Comparison of ENCODE assay signal across 9 cellular contexts in genomic region chr12:46260913-46261476, GRCh38. TPM values are rescaled to one million over a fixed set of nuclear protein-coding genes. Genes with fewer than 3 reads are reported as not detected.
DNase-seq lines count a peak whose midpoint lies in the region; FAIRE-seq and TF ChIP-seq lines count a peak whose summit lies in the region.
"Had no signal": no experiment of that assay in that cellular context is flagged by ENCODE, and none has a peak within 500 bp of the region (broad histone marks: within the 10 kb centered on the region; RNA-seq: fewer than 3 reads in every experiment).

No MANE protein-coding gene starts in this region.

- TF ChIP-seq POLR2A in H1 (IDR thresholded peaks at IDR 0.05; ENCODE audit: control extremely low read depth in 1 of 2, low read depth in 2 of 2, low read length in 2 of 2): no peak

- WGBS in GM23248 (ENCODE audit: low coverage in 1 of 2, low lambda C conversion rate in 2 of 2, missing lambda C conversion rate in 2 of 2), 2 experiments: 93 to 94% methylated on average over 2 of the region's 2 CpGs
- WGBS in H1 (ENCODE audit: extremely low coverage in 1 of 2, insufficient coverage in 1 of 2, insufficient read length in 1 of 2, insufficient replicate concordance in 2 of 2, low coverage in 1 of 2, low lambda C conversion rate in 2 of 2, missing lambda C conversion rate in 1 of 2), 2 experiments: 22% methylated on average over 2 of the region's 2 CpGs; no CpG with 5 or more reads in 1 of the 2 experiments

- POLR2A ChIA-PET in H1 (lab: Charles Lee; ENCODE audit: partially characterized antibody): interaction anchor here (0.8 to 11.4 kb wide), 8 partner anchors 9 to 106 kb away, joined by 3 to 198 read pairs (median 4); partner anchors contain the start of gene SLC38A1

- no peaks in the 10 kb centered on the region for H3K27me3 ChIP-seq in GM23248 (replicated peaks; ENCODE audit: insufficient read depth)
- no peaks in the 10 kb centered on the region for H3K27me3 ChIP-seq in H1 (replicated peaks in 1 of 4; ENCODE audit: control insufficient read depth in 3 of 4, extremely low read depth in 1 of 4, insufficient read depth in 3 of 4, low read length in 3 of 4)
- no peaks in the 10 kb centered on the region for H3K27me3 ChIP-seq in parathyroid adenoma (ENCODE audit: control insufficient read depth, insufficient read depth, low read length)

- H3K18ac ChIP-seq in H1 (ENCODE audit: extremely low read depth, low read length): no peak overlapping the region

- FAIRE-seq in H1 (lab: Jason Lieb, UNC): no peak

- H3K79me2 ChIP-seq in GM23248 (ENCODE audit: insufficient read depth) (peaks cover 100% of the 10 kb centered on the region), H1 (ENCODE audit: control insufficient read depth in 1 of 2, insufficient read depth in 2 of 2, low read length in 2 of 2) (peaks cover 88 to 100% of the 10 kb centered on the region in 2 experiments), parathyroid adenoma (peaks cover 39% of the 10 kb centered on the region)

- H3K23ac ChIP-seq in H1 (ENCODE audit: insufficient read length): no peak overlapping the region

- H3K36me3 ChIP-seq in GM23248 (ENCODE audit: low read depth) (no peaks in the 10 kb centered on the region), H1 (ENCODE audit: control insufficient read depth in 2 of 4, insufficient read depth in 4 of 4, low read length in 3 of 4) (peaks cover 0 to 3% (median 0%) of the 10 kb centered on the region in 4 experiments; a peak in 3 of 8 replicates), parathyroid adenoma (ENCODE audit: control insufficient read depth, insufficient read depth, low read length) (no peaks in the 10 kb centered on the region)

- no peak overlapping the region for H3K9ac ChIP-seq in GM23248
- peak overlapping the region in 1 of 4 experiments; percentile 19; a peak in 1 of 7 replicates for H3K9ac ChIP-seq in H1 (replicated peaks in 1 of 4; ENCODE audit: extremely low read depth in 1 of 4, low read depth in 3 of 4, low read length in 3 of 4)
- no peak overlapping the region for H3K9ac ChIP-seq in parathyroid adenoma

- 0 out of 2 replicates have a peak overlapping the region, but pooled peaks have one; percentile 71 for H2BK5ac ChIP-seq in H1 (ENCODE audit: low read depth, low read length)

- peaks cover 61% of the 10 kb centered on the region for H3K4me1 ChIP-seq in GM23248 (ENCODE audit: insufficient read depth)
- peaks cover 16 to 39% (median 34%) of the 10 kb centered on the region in 4 experiments for H3K4me1 ChIP-seq in H1 (replicated peaks in 1 of 4; ENCODE audit: control insufficient read depth in 3 of 4, insufficient read depth in 4 of 4, low read length in 3 of 4)
- H3K4me1 ChIP-seq in parathyroid adenoma: peaks cover 44% of the 10 kb centered on the region

- H4K8ac ChIP-seq in H1 (ENCODE audit: extremely low read depth, insufficient read depth, low read length): no peak overlapping the region

- H3K56ac ChIP-seq in H1 (replicated peaks; ENCODE audit: insufficient read length, low read depth, low read length): no peak overlapping the region

- H3K27ac ChIP-seq in GM23248: peak overlapping the region; percentile 40; the same call in 1 of the 2 replicates
- peak overlapping the region; percentile 20; the same call in 1 of the 2 replicates for H3K27ac ChIP-seq in H1 (ENCODE audit: low read depth, low read length)
- H3K27ac ChIP-seq in parathyroid adenoma: peak overlapping the region; percentile 86

- TF ChIP-seq EP300 in Ishikawa (IDR thresholded peaks at IDR 0.05; ENCODE audit: borderline replicate concordance) (peak; percentile 64; the same call in 1 of the 2 replicates), H1 (IDR thresholded peaks at IDR 0.05; ENCODE audit: borderline replicate concordance in 1 of 2, low read depth in 2 of 2, low read length in 2 of 2) (no peak)

- no peak overlapping the region for H2BK20ac ChIP-seq in H1 (ENCODE audit: low read length)

- no peaks in the 10 kb centered on the region for H3K9me2 ChIP-seq in GM23248 (ENCODE audit: insufficient read depth)

- H3K14ac ChIP-seq in H1 (ENCODE audit: insufficient read length): no peak overlapping the region

- in situ Hi-C loops in GM23248 (cut with MboI): no loop called here

- peak overlapping the region; percentile 64; the same call in 1 of the 2 replicates for H2BK12ac ChIP-seq in H1 (ENCODE audit: low read depth, low read length)

- no peaks in the 10 kb centered on the region for H3K9me3 ChIP-seq in GM23248 (ENCODE audit: low read depth)
- no peaks in the 10 kb centered on the region for H3K9me3 ChIP-seq in H1 (ENCODE audit: insufficient read depth in 2 of 2, low read depth in 1 of 2, low read length in 1 of 2)
- H3K9me3 ChIP-seq in parathyroid adenoma (ENCODE audit: control insufficient read depth, low read length): no peaks in the 10 kb centered on the region

- no peak overlapping the region for H4K91ac ChIP-seq in H1 (replicated peaks; ENCODE audit: insufficient read length, low read length)

- H4K20me1 ChIP-seq in GM23248 (ENCODE audit: insufficient read depth): peaks cover 13% of the 10 kb centered on the region; the same call in 1 of the 2 replicates
- H4K20me1 ChIP-seq in H1 (replicated peaks in 1 of 2; ENCODE audit: control insufficient read depth in 1 of 2, insufficient read depth in 2 of 2, low read length in 2 of 2): peaks cover 39 to 44% of the 10 kb centered on the region in 2 experiments

- no peak overlapping the region for H4K5ac ChIP-seq in H1 (ENCODE audit: insufficient read length, low read depth, low read length)

- H3K4me3 ChIP-seq in GM23248 (no peak overlapping the region), H1 (ENCODE audit: extremely low read depth in 1 of 4, insufficient read depth in 2 of 4, low read depth in 3 of 4, low read length in 4 of 4) (peak overlapping the region in 1 of 4 experiments; percentile 41; a peak in 2 of 8 replicates), parathyroid adenoma (ENCODE audit: low read depth, low read length) (no peak overlapping the region)

- 0 out of 2 replicates have a peak, but pooled peaks have one; percentile 1 for TF ChIP-seq RAD21 in Ishikawa (IDR thresholded peaks at IDR 0.05; ENCODE audit: low read depth)
- TF ChIP-seq RAD21 in H1 (IDR thresholded peaks at IDR 0.05 in 1 of 2, conservative IDR thresholded peaks at IDR 0.05 in 1 of 2; ENCODE audit: low read depth in 2 of 2, low read length in 2 of 2): no peak

- H3K4me2 ChIP-seq in GM23248 (ENCODE audit: unreplicated experiment) (peak overlapping the region; percentile 48), H1 (ENCODE audit: insufficient read depth in 1 of 2, low read depth in 2 of 2, low read length in 2 of 2) (peak overlapping the region; percentile 59 to 87), parathyroid adenoma (ENCODE audit: low read length) (peak overlapping the region; percentile 61)

- H3K79me1 ChIP-seq in H1 (ENCODE audit: low read depth, low read length): no peaks in the 10 kb centered on the region; the same call in 1 of the 2 replicates

- no peak overlapping the region for H2BK15ac ChIP-seq in H1 (ENCODE audit: low read length)

- peak overlapping the region; percentile 57; the same call in 1 of the 2 replicates for H2AK5ac ChIP-seq in H1 (ENCODE audit: low read depth, low read length)

- H2AFZ ChIP-seq in GM23248: no peak overlapping the region
- H2AFZ ChIP-seq in H1 (ENCODE audit: low read length): no peak overlapping the region
- no peak overlapping the region for H2AFZ ChIP-seq in parathyroid adenoma

- peaks cover 1% of the 10 kb centered on the region; the same call in 1 of the 2 replicates for H3K23me2 ChIP-seq in H1 (ENCODE audit: low read depth, low read length)

- H3K4ac ChIP-seq in H1 (replicated peaks; ENCODE audit: insufficient read length, low read depth, low read length): no peak overlapping the region

- peaks cover 37% of the 10 kb centered on the region; the same call in 1 of the 2 replicates for H3F3A ChIP-seq in GM23248 (ENCODE audit: insufficient read depth)

- TF ChIP-seq CTCF in H1 (IDR thresholded peaks at IDR 0.05; ENCODE audit: control extremely low read depth in 1 of 3, insufficient read depth in 1 of 3, low read depth in 1 of 3, low read length in 3 of 3): no peak
- no peak for TF ChIP-seq CTCF in parathyroid adenoma (IDR thresholded peaks at IDR 0.05)

- DNase-seq in GM23248 (peak; percentile 1), H1 (ENCODE audit: low read depth in 1 of 2, low spot score in 2 of 2) (no peak), HPDE6-E6E7 (ENCODE audit: extremely low spot score) (no peak), amniotic stem cell (lab: John Stamatoyannopoulos, UW) (no peak), dedifferentiated amniotic fluid mesenchymal stem cell (ENCODE audit: extremely low spot score) (no peak)
- DNase-seq: NCI-H510A, substantia nigra had no signal

- CTCF ChIA-PET in H1 (lab: Charles Lee; ENCODE audit: partially characterized antibody): interaction anchor here (1.1 to 2.8 kb wide), 2 partner anchors 9 to 41 kb away, joined by 4 to 7 read pairs; no protein-coding TSS in a partner anchor

- no peak overlapping the region for H2BK120ac ChIP-seq in H1 (replicated peaks; ENCODE audit: low read depth, low read length)

TF ChIP-seq in Ishikawa, 13 proteins besides CTCF, POLR2A, EP300 and RAD21 (continues in another document):
- TF ChIP-seq ZBTB7A (IDR thresholded peaks at IDR 0.05; ENCODE audit: low read depth): no peak; the same call in 1 of the 2 replicates

TF ChIP-seq in H1, 55 proteins besides CTCF, POLR2A, EP300 and RAD21:
- TF ChIP-seq EZH2 (IDR thresholded peaks at IDR 0.05; ENCODE audit: low read depth, low read length, severe bottlenecking): no peak
- no peak for TF ChIP-seq JUN (IDR thresholded peaks at IDR 0.05; ENCODE audit: low read depth, low read length)
- TF ChIP-seq CBX5 (IDR thresholded peaks at IDR 0.05; ENCODE audit: low read depth, low read length): no peak
- no peak for TF ChIP-seq NANOG (IDR thresholded peaks at IDR 0.05; ENCODE audit: insufficient read depth, low read depth, low read length, poor library complexity, severe bottlenecking)
- no peak for TF ChIP-seq KDM1A (IDR thresholded peaks at IDR 0.05; ENCODE audit: borderline replicate concordance, low read length)

RNA-seq across cellular contexts. Expression of gene SLC38A1, which starts 7.8 kb away (rescaled TPM):
- 79.9 and 81.7 TPM in 2 replicates for total RNA-seq in GM23248 (2014; rRNA removed; shearing (Covaris generic))
- polyA plus RNA-seq in GM23248 (2016; fragmentation: Nextera tagmentation; extraction: Ambion mirVana): 88.7 and 92.0 TPM in 2 replicates
- total RNA-seq in H1 (2021; fragmentation: NEBNext Ultra II Directional; extraction: Animal tissue kit (Norgen Biotek cat#: 25700)): 242 and 253 TPM in 2 replicates
- polyA plus RNA-seq in H1 (2011; rRNA removed): 65.6 and 83.4 TPM in 2 replicates
- polyA plus RNA-seq in H1 (2011; cell fraction: cytosol; rRNA removed): 78.0 TPM
- 109 TPM for polyA plus RNA-seq in H1 (2011; cell fraction: nucleus; rRNA removed)
- polyA plus RNA-seq in H1 (2012, experiment 1 of 2): 72.0 to 136 TPM (median 103 TPM) in 4 replicates
- 7.5 TPM for polyA plus RNA-seq in H1 (2012, experiment 2 of 2)
- polyA plus RNA-seq in H1 (2013, experiment 1 of 2): 195 TPM
- polyA plus RNA-seq in H1 (2013, experiment 2 of 2): 193 TPM
- polyA minus RNA-seq in H1 (2011; rRNA and poly(A)+ RNA removed): 311 and 415 TPM in 2 replicates
- 153 TPM for polyA minus RNA-seq in H1 (2011; cell fraction: cytosol; rRNA and poly(A)+ RNA removed)
- polyA minus RNA-seq in H1 (2011; cell fraction: nucleus; rRNA and poly(A)+ RNA removed): 416 TPM

Comparison
In these comparisons a context has a peak if more than half of its experiments do, and no peak if none do; other contexts are left out.
1. H3K27ac ChIP-seq: peak in every context shown above with its lines; median percentile 86 in parathyroid adenoma; 40 in GM23248; 20 in H1.